18 cellular contexts compared by ENCODE assay signal in the genomic region with DNA sequence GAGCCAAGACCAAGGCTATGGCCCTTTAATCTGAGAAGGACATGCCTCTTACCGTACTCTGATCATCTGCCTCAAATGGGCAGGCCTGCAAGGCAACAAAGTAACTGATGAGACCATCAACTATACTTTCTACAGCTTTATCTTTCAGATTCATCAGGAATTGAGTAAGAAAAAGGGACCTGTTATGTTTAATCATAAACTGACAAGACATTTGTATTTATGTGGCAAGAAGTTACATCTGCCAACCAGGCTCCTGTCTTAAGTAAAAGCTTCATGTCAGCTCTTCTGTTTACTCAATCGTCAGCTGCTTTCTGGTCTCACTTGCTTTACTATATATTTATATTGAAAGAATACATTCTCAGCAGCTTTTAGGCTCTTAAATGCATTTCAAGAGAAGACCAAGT.
DNase-seq lines count a peak whose midpoint lies in the region; ATAC-seq and TF ChIP-seq lines count a peak whose summit lies in the region.
"Had no signal": no experiment of that assay in that cellular context is flagged by ENCODE, and none has a peak within 500 bp of the region (broad histone marks: within the 10 kb centered on the region; RNA-seq: fewer than 3 reads in every experiment).

No MANE protein-coding gene starts in this region.

- WGBS in testis, 2 donors: 56 to 67% methylated on average over 2 of the region's 2 CpGs

- no peak for TF ChIP-seq POLR2A in testis (IDR thresholded peaks at IDR 0.05)

- peaks cover 5% of the 10 kb centered on the region for H3K4me1 ChIP-seq in testis
- H3K4me1 ChIP-seq: BLaER1 had no signal

- no peaks in the 10 kb centered on the region for H3K36me3 ChIP-seq in brain microvascular endothelial cell (replicated peaks)
- H3K36me3 ChIP-seq in testis (ENCODE audit: low read depth, missing control alignments): no peaks in the 10 kb centered on the region
- H3K36me3 ChIP-seq: BLaER1, sigmoid colon, WERI-Rb-1 had no signal

- intact Hi-C loops in testis (cut with DNase I; ENCODE audit: low total_unique reads): no loop called here

- TF ChIP-seq CTCF in brain microvascular endothelial cell (IDR thresholded peaks at IDR 0.05; ENCODE audit: low read depth, low read length, missing control alignments) (no peak), testis (IDR thresholded peaks at IDR 0.05) (no peak)

- H3K27ac ChIP-seq in brain microvascular endothelial cell: peak overlapping the region; percentile 19
- H3K27ac ChIP-seq in testis: peak overlapping the region; percentile 34 to 42
- H3K27ac ChIP-seq: BLaER1, coronary artery, sigmoid colon, WERI-Rb-1 had no signal

- H3K4me3 ChIP-seq in brain microvascular endothelial cell (ENCODE audit: low read depth, low read length) (no peak overlapping the region), testis (no peak overlapping the region)
- H3K4me3 ChIP-seq: BLaER1, coronary artery, sigmoid colon had no signal

- ATAC-seq in HG03039 (IDR thresholded peaks at IDR 0.05; ENCODE audit: unreplicated experiment): no peak

- DNase-seq in LHCN-M2 (ENCODE audit: low read depth): peak; percentile 28
- DNase-seq in brain microvascular endothelial cell: no peak
- peak; percentile 71 for DNase-seq in iris pigment epithelial cell (ENCODE audit: low read depth)
- DNase-seq in testis: peak; percentile 45
- DNase-seq in DMS53 treated with DMSO at 0.1 percent for 48 hours (lab: John Stamatoyannopoulos, UW; ENCODE audit: unreplicated experiment): no peak
- DNase-seq in activated CD4-positive, alpha-beta T cell treated with anti-CD3 and anti-CD28 coated beads for 1 hour: no peak
- DNase-seq: activated CD4-positive, alpha-beta memory T cell treated with anti-CD3 and anti-CD28 coated beads, Interleukin-2, amount 10 ng/mL, durations not matched to agents 7 days and 5 days; activated naive CD4-positive, alpha-beta T cell treated with anti-CD3 and anti-CD28 coated beads, Interleukin-2, amount 50 U/mL, for 16 hours; activated T-cell treated with anti-CD3 and anti-CD28 coated beads, Interleukin-2, amount 50 U/mL, for 24 hours; NCI-H524; occipital lobe; sigmoid colon; stimulated activated CD4-positive, alpha-beta T cell treated with anti-CD3 and anti-CD28 coated beads, Interleukin-1b, Interleukin-23, amount 100 ng/mL, for 48 hours; stimulated activated naive CD4-positive, alpha-beta T cell treated with Interleukin-2 at 50 U/mL for 16 hours; WERI-Rb-1 had no signal

- in situ Hi-C loops in brain microvascular endothelial cell (cut with HindIII; ENCODE audit: low pct_ligation_motif_present, low sequenced_read_pairs): no loop called here

- no peaks in the 10 kb centered on the region for H3K27me3 ChIP-seq in brain microvascular endothelial cell (replicated peaks)
- no peaks in the 10 kb centered on the region for H3K27me3 ChIP-seq in testis
- H3K27me3 ChIP-seq: BLaER1, sigmoid colon had no signal

- no peaks in the 10 kb centered on the region for H3K9me3 ChIP-seq in testis
- H3K9me3 ChIP-seq: BLaER1, sigmoid colon had no signal

Comparison
In these comparisons a context has a peak if more than half of its experiments do, and no peak if none do; other contexts are left out.
1. DNase-seq: peak in LHCN-M2 (single experiment), iris pigment epithelial cell (single experiment) and testis (single experiment); none in brain microvascular endothelial cell (single experiment), DMS53 treated with DMSO at 0.1 percent for 48 hours (single experiment) and activated CD4-positive, alpha-beta T cell treated with anti-CD3 and anti-CD28 coated beads for 1 hour (single experiment).